Comparison of ENCODE assay signal across 1 cellular context in the genomic region with DNA sequence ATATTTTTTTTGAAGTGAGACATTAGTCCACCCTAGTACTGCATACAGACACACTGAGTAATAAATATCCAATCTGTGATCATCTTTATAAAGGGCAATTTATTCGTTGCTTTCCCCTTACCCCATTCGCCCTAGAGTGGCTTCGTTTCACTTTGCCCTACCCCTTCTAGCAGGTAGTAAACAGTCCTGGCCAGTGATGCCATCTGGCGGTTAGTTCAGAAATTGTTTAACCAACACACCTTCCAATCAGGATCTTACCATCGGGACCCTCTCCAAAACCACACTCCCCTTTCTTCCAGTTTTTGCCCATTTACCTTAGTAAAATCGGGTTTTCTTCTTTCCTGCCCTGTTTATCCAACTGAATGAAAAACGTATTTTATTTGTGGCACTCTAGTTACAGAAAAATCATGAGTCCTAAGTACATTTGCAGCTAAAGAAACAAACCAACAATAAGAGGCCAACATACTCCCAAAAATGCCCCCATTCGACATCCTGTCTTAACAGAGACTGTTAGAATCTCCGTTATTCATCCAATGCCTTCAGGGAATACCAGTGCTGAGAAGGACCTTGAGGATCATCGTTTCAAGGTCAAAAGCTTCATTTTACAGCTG.
TF ChIP-seq lines count a peak whose summit lies in the region.

No MANE protein-coding gene starts in this region.

TF ChIP-seq in HepG2, 621 proteins besides CTCF, POLR2A, EP300 and RAD21 (continued from another document):
- TF ChIP-seq KAT7 (CRISPR knock-in tag; IDR thresholded peaks at IDR 0.05; ENCODE audit: borderline replicate concordance) (0 out of 2 replicates have a peak, but pooled peaks have one; percentile 35), STAG1 (CRISPR knock-in tag; IDR thresholded peaks at IDR 0.05) (peak; percentile 89), GATAD2A (CRISPR knock-in tag; IDR thresholded peaks at IDR 0.05) (peak; percentile 45; the same call in 1 of the 2 replicates), RARA (CRISPR knock-in tag; IDR thresholded peaks at IDR 0.05) (0 out of 2 replicates have a peak, but pooled peaks have one; percentile 22), CCDC6 (CRISPR knock-in tag; IDR thresholded peaks at IDR 0.05) (0 out of 2 replicates have a peak, but pooled peaks have one; percentile 38), ZNF484 (CRISPR knock-in tag; IDR thresholded peaks at IDR 0.05; ENCODE audit: borderline replicate concordance, low read depth) (no peak), ZNF557 (CRISPR knock-in tag; IDR thresholded peaks at IDR 0.05) (no peak), SIX4 (CRISPR knock-in tag; IDR thresholded peaks at IDR 0.05) (no peak), HMG20A (CRISPR knock-in tag; IDR thresholded peaks at IDR 0.05; ENCODE audit: borderline replicate concordance) (no peak), ZNF780A (CRISPR knock-in tag; IDR thresholded peaks at IDR 0.05) (no peak), KMT2B (CRISPR knock-in tag; IDR thresholded peaks at IDR 0.05) (0 out of 2 replicates have a peak, but pooled peaks have one; percentile 23), ZNF792 (CRISPR knock-in tag; IDR thresholded peaks at IDR 0.05) (0 out of 2 replicates have a peak, but pooled peaks have one; percentile 12), FOXO1 (CRISPR knock-in tag; IDR thresholded peaks at IDR 0.05) (0 out of 2 replicates have a peak, but pooled peaks have one; percentile 30), ZMYM3 (CRISPR knock-in tag; IDR thresholded peaks at IDR 0.05) (no peak), ZNF30 (CRISPR knock-in tag; IDR thresholded peaks at IDR 0.05) (no peak), CBX2 (IDR thresholded peaks at IDR 0.05; ENCODE audit: low read depth, low read length) (no peak), CBX2 (CRISPR knock-in tag; IDR thresholded peaks at IDR 0.05; ENCODE audit: low read depth) (no peak)
- TF ChIP-seq, protein P1, sequence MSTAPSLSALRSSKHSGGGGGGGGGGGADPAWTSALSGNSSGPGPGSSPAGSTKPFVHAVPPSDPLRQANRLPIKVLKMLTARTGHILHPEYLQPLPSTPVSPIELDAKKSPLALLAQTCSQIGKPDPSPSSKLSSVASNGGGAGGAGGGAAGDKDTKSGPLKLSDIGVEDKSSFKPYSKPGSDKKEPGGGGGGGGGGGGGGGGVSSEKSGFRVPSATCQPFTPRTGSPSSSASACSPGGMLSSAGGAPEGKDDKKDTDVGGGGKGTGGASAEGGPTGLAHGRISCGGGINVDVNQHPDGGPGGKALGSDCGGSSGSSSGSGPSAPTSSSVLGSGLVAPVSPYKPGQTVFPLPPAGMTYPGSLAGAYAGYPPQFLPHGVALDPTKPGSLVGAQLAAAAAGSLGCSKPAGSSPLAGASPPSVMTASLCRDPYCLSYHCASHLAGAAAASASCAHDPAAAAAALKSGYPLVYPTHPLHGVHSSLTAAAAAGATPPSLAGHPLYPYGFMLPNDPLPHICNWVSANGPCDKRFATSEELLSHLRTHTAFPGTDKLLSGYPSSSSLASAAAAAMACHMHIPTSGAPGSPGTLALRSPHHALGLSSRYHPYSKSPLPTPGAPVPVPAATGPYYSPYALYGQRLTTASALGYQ (CRISPR knock-in tag; IDR thresholded peaks at IDR 0.05): no peak
- TF ChIP-seq, protein P2, sequence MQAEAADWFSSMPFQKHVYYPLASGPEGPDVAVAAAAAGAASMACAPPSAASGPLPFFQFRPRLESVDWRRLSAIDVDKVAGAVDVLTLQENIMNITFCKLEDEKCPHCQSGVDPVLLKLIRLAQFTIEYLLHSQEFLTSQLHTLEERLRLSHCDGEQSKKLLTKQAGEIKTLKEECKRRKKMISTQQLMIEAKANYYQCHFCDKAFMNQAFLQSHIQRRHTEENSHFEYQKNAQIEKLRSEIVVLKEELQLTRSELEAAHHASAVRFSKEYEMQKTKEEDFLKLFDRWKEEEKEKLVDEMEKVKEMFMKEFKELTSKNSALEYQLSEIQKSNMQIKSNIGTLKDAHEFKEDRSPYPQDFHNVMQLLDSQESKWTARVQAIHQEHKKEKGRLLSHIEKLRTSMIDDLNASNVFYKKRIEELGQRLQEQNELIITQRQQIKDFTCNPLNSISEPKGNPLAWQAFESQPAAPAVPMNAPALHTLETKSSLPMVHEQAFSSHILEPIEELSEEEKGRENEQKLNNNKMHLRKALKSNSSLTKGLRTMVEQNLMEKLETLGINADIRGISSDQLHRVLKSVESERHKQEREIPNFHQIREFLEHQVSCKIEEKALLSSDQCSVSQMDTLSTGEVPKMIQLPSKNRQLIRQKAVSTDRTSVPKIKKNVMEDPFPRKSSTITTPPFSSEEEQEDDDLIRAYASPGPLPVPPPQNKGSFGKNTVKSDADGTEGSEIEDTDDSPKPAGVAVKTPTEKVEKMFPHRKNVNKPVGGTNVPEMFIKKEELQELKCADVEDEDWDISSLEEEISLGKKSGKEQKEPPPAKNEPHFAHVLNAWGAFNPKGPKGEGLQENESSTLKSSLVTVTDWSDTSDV (CRISPR knock-in tag; IDR thresholded peaks at IDR 0.05): no peak
